Comparison of ENCODE assay signal across 1 cellular context in genomic region chr2:87852864-87853497, GRCh38.
TF ChIP-seq lines count a peak whose summit lies in the region.

No MANE protein-coding gene starts in this region.

TF ChIP-seq in GM12878, 131 proteins besides CTCF, POLR2A, EP300 and RAD21:
- TF ChIP-seq JUNB (IDR thresholded peaks at IDR 0.05), result peak; percentile 67
TF ChIP-seq in GM12878: peak in this region for 1; not testable (repeated sequence) for 130.
